In genomic region chr6:111256646-111257045, GRCh38 we compare ENCODE assay signal across 14 cellular contexts.
DNase-seq lines count a peak whose midpoint lies in the region; ATAC-seq, FAIRE-seq and TF ChIP-seq lines count a peak whose summit lies in the region.
"Had no signal": no experiment of that assay in that cellular context is flagged by ENCODE, and none has a peak within 500 bp of the region (broad histone marks: within the 10 kb centered on the region; RNA-seq: fewer than 3 reads in every experiment).

No MANE protein-coding gene starts in this region.

- TF ChIP-seq POLR2A in GM12878 (IDR thresholded peaks at IDR 0.05; ENCODE audit: low read depth, low read length), result no peak

- H3K27me3 ChIP-seq in GM12878 (replicated peaks in 1 of 2; ENCODE audit: control insufficient read depth in 2 of 2, insufficient read depth in 2 of 2, low read length in 1 of 2) (no peaks in the 10 kb centered on the region), osteoblast (ENCODE audit: insufficient read depth, low read length) (peaks cover 6% of the 10 kb centered on the region)

- peaks cover 20% of the 10 kb centered on the region for H3K79me2 ChIP-seq in GM12878 (ENCODE audit: control insufficient read depth, insufficient read depth, low read length)
- H3K79me2 ChIP-seq in osteoblast (ENCODE audit: insufficient read depth, low read length), result peaks cover 18% of the 10 kb centered on the region

- no peaks in the 10 kb centered on the region for H3K4me1 ChIP-seq in GM12878 (ENCODE audit: control insufficient read depth, insufficient read depth, low read length)
- H3K4me1 ChIP-seq in osteoblast (ENCODE audit: insufficient read depth, low read length), result peaks cover 13% of the 10 kb centered on the region

- TF ChIP-seq CTCF in GM12878 (IDR thresholded peaks at IDR 0.05 in 2 of 3, conservative IDR thresholded peaks at IDR 0.05 in 1 of 3; ENCODE audit: control insufficient read depth in 2 of 3, extremely low read depth in 1 of 3, insufficient read depth in 1 of 3, low read depth in 3 of 3, low read length in 3 of 3) (no peak; a peak in 1 of 6 replicates), osteoblast (IDR thresholded peaks at IDR 0.05; ENCODE audit: extremely low read depth, low read depth, low read length) (peak; percentile 50)

- no peak overlapping the region for H3K4me3 ChIP-seq in GM12878
- no peak overlapping the region for H3K4me3 ChIP-seq in osteoblast (ENCODE audit: insufficient read depth, low read length)
- H3K4me3 ChIP-seq: SK-N-MC, transverse colon had no signal

- RAD21 ChIA-PET in GM12878 (lab: Charles Lee; ENCODE audit: unreplicated experiment), result interaction anchor here (0.7 to 1.5 kb wide), 3 partner anchors 222 to 1074 kb away, joined by 3 to 7 read pairs (median 6); no protein-coding TSS in a partner anchor

- SMC1A ChIA-PET in GM12878 (lab: Charles Lee; ENCODE audit: uncharacterized antibody, unreplicated experiment), result interaction anchor here (1.1 to 2.0 kb wide), 3 partner anchors 198 to 349 kb away, joined by 3 to 13 read pairs (median 4); partner anchors contain the start of gene TRAF3IP2

- H3K9ac ChIP-seq in GM12878 (ENCODE audit: control insufficient read depth, insufficient read depth, low read length), result no peak overlapping the region

- ATAC-seq in GM12878, result no peak
- ATAC-seq: naive thymus-derived CD4-positive, alpha-beta T cell had no signal

- peak; percentile 45 for TF ChIP-seq RAD21 in GM12878 (IDR thresholded peaks at IDR 0.05; ENCODE audit: insufficient read depth, low read depth, low read length)

- no peak for FAIRE-seq in GM12878 (lab: Jason Lieb, UNC)

- intact Hi-C loops in GM12878 (cut with micrococcal nuclease; ENCODE audit: unreplicated experiment), result loop anchor here (5.0 to 10.0 kb wide), 2 partner anchors 76 to 348 kb away; partner anchors contain the start of gene TRAF3IP2

- H3K4me2 ChIP-seq in GM12878 (ENCODE audit: control insufficient read depth, insufficient read depth), result no peak overlapping the region
- H3K4me2 ChIP-seq in osteoblast (ENCODE audit: insufficient read depth, low read length), result no peak overlapping the region

- H3K36me3 ChIP-seq in GM12878 (ENCODE audit: control insufficient read depth in 2 of 2, insufficient read depth in 2 of 2, low read length in 1 of 2), result no peaks in the 10 kb centered on the region
- H3K36me3 ChIP-seq in osteoblast (ENCODE audit: insufficient read depth, low read length), result no peaks in the 10 kb centered on the region
- H3K36me3 ChIP-seq: transverse colon had no signal

- H3K27ac ChIP-seq in GM12878 (ENCODE audit: control insufficient read depth, insufficient read depth) (no peak overlapping the region), osteoblast (ENCODE audit: low read depth, low read length) (no peak overlapping the region)
- H3K27ac ChIP-seq: SK-N-MC, transverse colon had no signal

- CTCF ChIA-PET in GM12878 (lab: Yijun Ruan, JAX), result interaction anchor here (0.6 to 2.0 kb wide), 9 partner anchors 36 to 386 kb away, joined by 3 to 10 read pairs (median 4); partner anchors contain the start of gene REV3L

- DNase-seq in NCI-H748 (lab: John Stamatoyannopoulos, UW; ENCODE audit: unreplicated experiment) (peak; percentile 11), NCI-H748 treated with DMSO at 0.1 percent for 48 hours (lab: John Stamatoyannopoulos, UW) (no peak), Kasumi-1 (lab: John Stamatoyannopoulos, UW) (peak; percentile 20 to 33), GM12878 (ENCODE audit: low read depth, low spot score) (no peak), osteoblast (ENCODE audit: insufficient read length, low spot score, missing footprints) (peak; percentile 8), NCI-H1417 treated with DMSO at 0.1 percent for 48 hours (lab: John Stamatoyannopoulos, UW) (no peak), islet precursor cell (no peak)
- DNase-seq in activated CD4-positive, alpha-beta T cell treated with anti-CD3 and anti-CD28 coated beads, Interleukin-2, amount 50 U/mL, for 4 hours, result no peak
- DNase-seq: activated CD4-positive, alpha-beta T cell treated with anti-CD3 and anti-CD28 coated beads, Interleukin-2, amount 10 ng/mL, durations not matched to agents 7 days and 5 days; activated naive CD4-positive, alpha-beta T cell; AML-193; naive thymus-derived CD4-positive, alpha-beta T cell; transverse colon had no signal

- in situ Hi-C loops in GM12878 (cut with MboI), result no loop called here

- H3K9me3 ChIP-seq in GM12878 (replicated peaks; ENCODE audit: control insufficient read depth, insufficient read depth, low read length) (no peaks in the 10 kb centered on the region; the same call in 2 of the 3 replicates), osteoblast (ENCODE audit: low read depth, low read length) (no peaks in the 10 kb centered on the region)
- H3K9me3 ChIP-seq: transverse colon had no signal

- no peak for TF ChIP-seq EP300 in GM12878 (IDR thresholded peaks at IDR 0.05; ENCODE audit: borderline replicate concordance in 1 of 2, control insufficient read depth in 1 of 2, low read depth in 2 of 2, low read length in 2 of 2)

- H2AFZ ChIP-seq in GM12878 (ENCODE audit: control insufficient read depth, low read depth, low read length) (no peak overlapping the region), osteoblast (ENCODE audit: low read length) (no peak overlapping the region)

- BruUV-seq in GM12878 (replicated peaks; lab: Mats Ljungman, UMichigan), result no TSS peak

- POLR2A ChIA-PET in GM12878 (lab: Charles Lee), result interaction anchor here (0.7 kb wide), 1 partner anchor 793 kb away, joined by 7 read pairs; no protein-coding TSS in a partner anchor

- no peaks in the 10 kb centered on the region for H4K20me1 ChIP-seq in GM12878 (ENCODE audit: control insufficient read depth, insufficient read depth)
- no peaks in the 10 kb centered on the region for H4K20me1 ChIP-seq in osteoblast (ENCODE audit: insufficient read depth, low read length)

TF ChIP-seq in GM12878, 131 proteins besides CTCF, POLR2A, EP300 and RAD21:
- no peak for TF ChIP-seq CEBPZ (IDR thresholded peaks at IDR 0.05; ENCODE audit: low read depth, low read length)
- TF ChIP-seq RB1 (IDR thresholded peaks at IDR 0.05; ENCODE audit: borderline replicate concordance), result no peak
- no peak for TF ChIP-seq POLR2AphosphoS5 (IDR thresholded peaks at IDR 0.05; ENCODE audit: low read length)
- TF ChIP-seq ZBTB40 (IDR thresholded peaks at IDR 0.05; ENCODE audit: borderline replicate concordance), result no peak
- peak; percentile 55; the same call in 1 of the 2 replicates for TF ChIP-seq ZNF384 (IDR thresholded peaks at IDR 0.05; ENCODE audit: borderline replicate concordance, low read depth, low read length)
- TF ChIP-seq RELA (IDR thresholded peaks at IDR 0.05; ENCODE audit: borderline replicate concordance, partially characterized antibody), result no peak

Comparison
In these comparisons a context has a peak if more than half of its experiments do, and no peak if none do; other contexts are left out.
1. DNase-seq: peak in NCI-H748 (single experiment), Kasumi-1 (2 of 2) and osteoblast (single experiment); none in NCI-H748 treated with DMSO at 0.1 percent for 48 hours (single experiment), GM12878 (single experiment), NCI-H1417 treated with DMSO at 0.1 percent for 48 hours (single experiment), activated CD4-positive, alpha-beta T cell treated with anti-CD3 and anti-CD28 coated beads, Interleukin-2, amount 50 U/mL, for 4 hours (0 of 2) and islet precursor cell (single experiment).